Comparison of ENCODE assay signal across 18 cellular contexts in the genomic region with DNA sequence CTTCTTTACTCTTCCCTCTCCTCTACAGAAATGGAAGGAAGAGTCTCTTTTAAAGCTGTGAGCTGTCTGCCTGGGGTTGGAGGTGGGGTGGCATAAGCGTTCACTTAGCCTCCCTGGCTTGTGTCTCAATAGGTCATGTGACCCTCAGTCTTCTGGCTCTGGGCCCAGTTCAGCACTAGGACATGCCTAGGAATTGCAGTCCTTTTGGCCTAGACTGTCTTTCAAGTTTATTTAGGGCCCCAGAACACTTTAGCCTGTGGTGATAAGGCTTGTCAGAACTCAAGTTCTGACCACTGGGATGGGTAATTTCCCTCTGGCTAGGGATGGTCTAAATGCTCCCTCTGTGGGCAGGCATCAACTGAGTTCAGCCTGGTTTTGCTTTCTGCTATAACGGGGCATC. TPM values are rescaled to one million over a fixed set of nuclear protein-coding genes. Genes with fewer than 3 reads are reported as not detected.
A peak's percentile ranks its signal among the peaks of the same experiment; 100 is the strongest.
DNase-seq lines count a peak whose midpoint lies in the region; ATAC-seq and TF ChIP-seq lines count a peak whose summit lies in the region.
"Had no signal": no experiment of that assay in that cellular context is flagged by ENCODE, and none has a peak within 500 bp of the region (broad histone marks: within the 10 kb centered on the region; RNA-seq: fewer than 3 reads in every experiment).

No MANE protein-coding gene starts in this region.

- POLR2A ChIA-PET in GM10248 (lab: Yijun Ruan, JAX) = interaction anchor here (0.6 kb wide), 1 partner anchor 292 kb away, joined by 4 read pairs; no protein-coding TSS in a partner anchor

- H3K9me3 Mint-ChIP-seq in osteocyte (ENCODE audit: unreplicated experiment) = peaks cover 25% of the 10 kb centered on the region
- no peaks in the 10 kb centered on the region for H3K9me3 Mint-ChIP-seq in activated naive CD4-positive, alpha-beta T cell treated with anti-CD3 and anti-CD28 coated beads, Interleukin-2, amount 10 ng/mL, durations not matched to agents 7 days and 5 days
- peaks cover 5% of the 10 kb centered on the region for H3K9me3 Mint-ChIP-seq in stimulated activated memory B cell treated with anti-CD40 and anti-IgM and Interleukin-4, amounts not matched to agents 10 μg/mL and 1 μg/mL and 100 μg/mL, for 72 hours
- H3K9me3 Mint-ChIP-seq: stimulated activated naive CD8-positive, alpha-beta T cell treated with anti-CD3 and anti-CD28 coated beads, Interleukin-15, Interleukin-2, amounts not matched to agents 100 ng/mL and 50 ng/mL, for 24 hours had no signal

- H3K27ac Mint-ChIP-seq in osteocyte (ENCODE audit: unreplicated experiment) = no peak overlapping the region
- no peak overlapping the region for H3K27ac Mint-ChIP-seq in activated naive CD4-positive, alpha-beta T cell treated with anti-CD3 and anti-CD28 coated beads, Interleukin-2, amount 10 ng/mL, durations not matched to agents 7 days and 5 days
- no peak overlapping the region for H3K27ac Mint-ChIP-seq in stimulated activated memory B cell treated with anti-CD40 and anti-IgM and Interleukin-4, amounts not matched to agents 10 μg/mL and 1 μg/mL and 100 μg/mL, for 72 hours
- H3K27ac Mint-ChIP-seq: activated CD4-positive, alpha-beta T cell treated with anti-CD3 and anti-CD28 coated beads for 36 hours; CD4-positive, CD25-positive, alpha-beta regulatory T cell; stimulated activated naive CD8-positive, alpha-beta T cell treated with anti-CD3 and anti-CD28 coated beads, Interleukin-15, Interleukin-2, amounts not matched to agents 100 ng/mL and 50 ng/mL, for 24 hours had no signal

- TF ChIP-seq CTCF in AG10803 (conservative IDR thresholded peaks at IDR 0.05; ENCODE audit: low read length) (no peak), GM10248 (IDR thresholded peaks at IDR 0.05; ENCODE audit: control extremely low read depth, extremely low read depth, low read depth, missing control alignments) (no peak), osteocyte (IDR thresholded peaks at IDR 0.05) (no peak)

- no peak overlapping the region for H3K4me3 Mint-ChIP-seq in osteocyte (ENCODE audit: unreplicated experiment)
- no peak overlapping the region for H3K4me3 Mint-ChIP-seq in activated naive CD4-positive, alpha-beta T cell treated with anti-CD3 and anti-CD28 coated beads, Interleukin-2, amount 10 ng/mL, durations not matched to agents 7 days and 5 days
- H3K4me3 Mint-ChIP-seq in stimulated activated memory B cell treated with anti-CD40 and anti-IgM and Interleukin-4, amounts not matched to agents 10 μg/mL and 1 μg/mL and 100 μg/mL, for 72 hours = no peak overlapping the region
- H3K4me3 Mint-ChIP-seq: activated CD4-positive, alpha-beta T cell treated with anti-CD3 and anti-CD28 coated beads for 36 hours; CD4-positive, CD25-positive, alpha-beta regulatory T cell; neural crest cell; stimulated activated naive CD8-positive, alpha-beta T cell treated with anti-CD3 and anti-CD28 coated beads, Interleukin-15, Interleukin-2, amounts not matched to agents 100 ng/mL and 50 ng/mL, for 24 hours had no signal

- intact Hi-C loops in left colon (cut with DNase I, micrococcal nuclease) = no loop called here

- no peaks in the 10 kb centered on the region for H3K4me1 Mint-ChIP-seq in osteocyte (ENCODE audit: unreplicated experiment)
- peaks cover 8% of the 10 kb centered on the region for H3K4me1 Mint-ChIP-seq in activated naive CD4-positive, alpha-beta T cell treated with anti-CD3 and anti-CD28 coated beads, Interleukin-2, amount 10 ng/mL, durations not matched to agents 7 days and 5 days
- no peaks in the 10 kb centered on the region for H3K4me1 Mint-ChIP-seq in stimulated activated memory B cell treated with anti-CD40 and anti-IgM and Interleukin-4, amounts not matched to agents 10 μg/mL and 1 μg/mL and 100 μg/mL, for 72 hours
- H3K4me1 Mint-ChIP-seq: activated CD4-positive, alpha-beta T cell treated with anti-CD3 and anti-CD28 coated beads for 36 hours; neural crest cell had no signal

- ATAC-seq in left colon = peak; percentile 19
- ATAC-seq in stimulated activated memory B cell treated with anti-CD40 and anti-IgM and Interleukin-4, amounts not matched to agents 10 μg/mL and 1 μg/mL and 100 μg/mL, for 72 hours = no peak
- ATAC-seq: activated CD4-positive, alpha-beta T cell treated with anti-CD3 and anti-CD28 coated beads for 36 hours; gastroesophageal sphincter had no signal

- CTCF ChIA-PET in GM10248 (lab: Yijun Ruan, JAX) = no interaction called here
- CTCF ChIA-PET in activated naive CD4-positive, alpha-beta T cell treated with anti-CD3 and anti-CD28 coated beads, Interleukin-2, amount 10 ng/mL, durations not matched to agents 7 days and 5 days (lab: Charles Lee) = no interaction called here

- H3K27me3 Mint-ChIP-seq in osteocyte (ENCODE audit: unreplicated experiment) = no peaks in the 10 kb centered on the region
- no peaks in the 10 kb centered on the region for H3K27me3 Mint-ChIP-seq in activated naive CD4-positive, alpha-beta T cell treated with anti-CD3 and anti-CD28 coated beads, Interleukin-2, amount 10 ng/mL, durations not matched to agents 7 days and 5 days
- no peaks in the 10 kb centered on the region for H3K27me3 Mint-ChIP-seq in stimulated activated memory B cell treated with anti-CD40 and anti-IgM and Interleukin-4, amounts not matched to agents 10 μg/mL and 1 μg/mL and 100 μg/mL, for 72 hours
- H3K27me3 Mint-ChIP-seq: activated CD4-positive, alpha-beta T cell treated with anti-CD3 and anti-CD28 coated beads for 36 hours; CD4-positive, CD25-positive, alpha-beta regulatory T cell; stimulated activated naive CD8-positive, alpha-beta T cell treated with anti-CD3 and anti-CD28 coated beads, Interleukin-15, Interleukin-2, amounts not matched to agents 100 ng/mL and 50 ng/mL, for 24 hours had no signal

- peak; percentile 65 for DNase-seq in AG10803 (ENCODE audit: low read depth)
- DNase-seq in KBM-7 = peak; percentile 26
- peak; percentile 76 for DNase-seq in fibroblast of gingiva (ENCODE audit: low read depth)
- DNase-seq in left colon = peak in 1 of 2 donors; percentile 29
- no peak for DNase-seq in GM10248 (ENCODE audit: extremely low spot score)
- no peak for DNase-seq in osteocyte (ENCODE audit: extremely low spot score, unreplicated experiment)
- no peak for DNase-seq in activated naive CD4-positive, alpha-beta T cell treated with anti-CD3 and anti-CD28 coated beads, Interleukin-2, amount 10 ng/mL, durations not matched to agents 7 days and 5 days
- DNase-seq: activated CD4-positive, alpha-beta T cell treated with anti-CD3 and anti-CD28 coated beads for 36 hours; activated effector memory CD4-positive, alpha-beta T cell treated with anti-CD3 and anti-CD28 coated beads, Interleukin-2, amount 50 U/mL, for 16 hours; CD4-positive, CD25-positive, alpha-beta regulatory T cell; NCI-H1436; NCI-H446; T1000 had no signal

- in situ Hi-C loops in KBM-7 (cut with MboI; ENCODE audit: low pct_unique_long_range_greater_than_20kb, low sequenced_read_pairs) = no loop called here

- H3K36me3 Mint-ChIP-seq in osteocyte (ENCODE audit: unreplicated experiment) = peaks cover 32% of the 10 kb centered on the region
- peaks cover 3% of the 10 kb centered on the region for H3K36me3 Mint-ChIP-seq in activated naive CD4-positive, alpha-beta T cell treated with anti-CD3 and anti-CD28 coated beads, Interleukin-2, amount 10 ng/mL, durations not matched to agents 7 days and 5 days
- H3K36me3 Mint-ChIP-seq in stimulated activated memory B cell treated with anti-CD40 and anti-IgM and Interleukin-4, amounts not matched to agents 10 μg/mL and 1 μg/mL and 100 μg/mL, for 72 hours = peaks cover 35% of the 10 kb centered on the region

- H3K4me3 ChIP-seq in AG10803 (ENCODE audit: low read length) = no peak overlapping the region
- H3K4me3 ChIP-seq: gastroesophageal sphincter, HAP-1 had no signal

RNA-seq across cellular contexts. Expression of a gene that starts 34.3 kb away (rescaled TPM):
- total RNA-seq in left colon (10 to 100 TPM in 1 of 2 donors, 1 to 10 TPM in 1; 6.9 to 10.1 TPM), osteocyte (16.8 and 17.5 TPM in 2 replicates)

RNA-seq across cellular contexts. Expression of a gene that starts 42.9 kb away (rescaled TPM):
- total RNA-seq in left colon = 10 to 100 TPM; 57.7 to 61.3 TPM
- total RNA-seq in osteocyte = 67.7 and 70.3 TPM in 2 replicates

RNA-seq across cellular contexts. Expression of a gene that starts 43.2 kb away (rescaled TPM):
- total RNA-seq in left colon (10 to 100 TPM; 16.9 to 20.2 TPM), osteocyte (26.4 and 28.1 TPM in 2 replicates)

Comparison
In these comparisons a context has a peak if more than half of its experiments do, and no peak if none do; other contexts are left out.
1. DNase-seq: peak in AG10803 (single experiment), KBM-7 (single experiment) and fibroblast of gingiva (single experiment); none in GM10248 (single experiment), osteocyte (single experiment) and activated naive CD4-positive, alpha-beta T cell treated with anti-CD3 and anti-CD28 coated beads, Interleukin-2, amount 10 ng/mL, durations not matched to agents 7 days and 5 days (single experiment).